Comparison of ENCODE assay signal across 18 cellular contexts in genomic region chr18:56538756-56539155, GRCh38.
"Had no signal": no experiment of that assay in that cellular context is flagged by ENCODE, and none has a peak within 500 bp of the region (broad histone marks: within the 10 kb centered on the region; RNA-seq: fewer than 3 reads in every experiment).

No MANE protein-coding gene starts in this region.

- DNase-seq: activated CD4-positive, CD25-positive, alpha-beta regulatory T cell treated with anti-CD3 and anti-CD28 coated beads, Interleukin-2, amount 50 U/mL, for 72 hours; activated naive CD4-positive, alpha-beta T cell; activated naive CD8-positive, alpha-beta T cell treated with anti-CD3 and anti-CD28 coated beads, Interleukin-2, amount 10 ng/mL, durations not matched to agents 7 days and 5 days; activated T-cell treated with anti-CD3 and anti-CD28 coated beads for 4 hours; aorta; dermis blood vessel endothelial cell; effector memory CD8-positive, alpha-beta T cell; gastrocnemius medialis; heart right ventricle; islet precursor cell; left lung; natural killer cell; posterior cingulate gyrus; stimulated activated CD4-positive, alpha-beta T cell treated with anti-CD3 and anti-CD28 coated beads, Interleukin-15, amount 100 ng/mL, for 24 hours; stimulated activated CD4-positive, alpha-beta T cell treated with anti-CD3 and anti-CD28 coated beads, Interleukin-4, amount 100 ng/mL, for 1 hour; stimulated activated naive CD4-positive, alpha-beta T cell; uterus had no signal

- ATAC-seq: effector memory CD8-positive, alpha-beta T cell; gastrocnemius medialis; heart right ventricle; left lung; natural killer cell had no signal

- H3K4me3 ChIP-seq: gastrocnemius medialis, heart right ventricle, left lung, tibial nerve, uterus had no signal
